ENCODE assay signal across 22 cellular contexts in genomic region chr16:88508868-88509748, GRCh38. TPM values are rescaled to one million over a fixed set of nuclear protein-coding genes. Genes with fewer than 3 reads are reported as not detected.
A peak's percentile ranks its signal among the peaks of the same experiment; 100 is the strongest.
DNase-seq lines count a peak whose midpoint lies in the region; ATAC-seq, FAIRE-seq and TF ChIP-seq lines count a peak whose summit lies in the region.
"Had no signal": no experiment of that assay in that cellular context is flagged by ENCODE, and none has a peak within 500 bp of the region (broad histone marks: within the 10 kb centered on the region; RNA-seq: fewer than 3 reads in every experiment).

No MANE protein-coding gene starts in this region.

- in situ Hi-C loops in K562 (cut with MboI) = no loop called here
- in situ Hi-C loops in transverse colon (cut with MboI; ENCODE audit: low pct_ligation_motif_present in 1 of 4, low pct_unique_long_range_greater_than_20kb in 1 of 4, low sequenced_read_pairs in 3 of 4) = no loop called here

- H3K27ac Mint-ChIP-seq in MCF 10A (ENCODE audit: low read depth, unreplicated experiment) = no peak overlapping the region
- H3K27ac Mint-ChIP-seq: activated naive CD8-positive, alpha-beta T cell treated with anti-CD3 and anti-CD28 coated beads, Interleukin-2, amount 50 U/mL, for 24 hours; activated T-helper 1 cell treated with anti-CD3 and anti-CD28 coated beads, Interleukin-12 subunit alpha, Interleukin-12 subunit beta, Interleukin-2, Interleukin-4 antibody, amounts not matched to agents 30 ng/mL and 10 ng/mL and 1 ng/mL, durations not matched to agents 14 hours and 24 hours and 36 hours; CD14-positive monocyte; natural killer cell treated with Interleukin-12 subunit alpha and Interleukin-12 subunit beta and Interleukin-15 and Interleukin-18, amount 100 ng/mL, for 72 hours; T-helper 17 cell had no signal

- H3K27me3 ChIP-seq in breast epithelium = no peaks in the 10 kb centered on the region
- H3K27me3 ChIP-seq in K562 (ENCODE audit: control insufficient read depth in 2 of 2, insufficient read depth in 2 of 2, low read length in 2 of 2) = no peaks in the 10 kb centered on the region
- no peaks in the 10 kb centered on the region for H3K27me3 ChIP-seq in left lung
- no peaks in the 10 kb centered on the region for H3K27me3 ChIP-seq in transverse colon
- H3K27me3 ChIP-seq: heart left ventricle, SJCRH30, upper lobe of left lung had no signal

- H3K4me1 ChIP-seq in breast epithelium (peaks cover 0 to 4% of the 10 kb centered on the region in 2 donors), K562 (replicated peaks in 1 of 2; ENCODE audit: control insufficient read depth in 2 of 2, insufficient read depth in 2 of 2, low read length in 2 of 2) (peaks cover 23 to 94% of the 10 kb centered on the region in 2 experiments), left lung (no peaks in the 10 kb centered on the region), transverse colon (peaks cover 2 to 20% (median 15%) of the 10 kb centered on the region in 4 donors)

- POLR2A ChIA-PET in MCF 10A (lab: Yijun Ruan, JAX) = no interaction called here
- POLR2A ChIA-PET in K562 (lab: Yijun Ruan, JAX) = interaction anchor here (0.6 to 2.4 kb wide), 6 partner anchors 11 to 742 kb away, joined by 3 to 10 read pairs (median 4); no protein-coding TSS in a partner anchor

- no peak overlapping the region for H3K4me3 Mint-ChIP-seq in MCF 10A (ENCODE audit: unreplicated experiment)
- H3K4me3 Mint-ChIP-seq: activated naive CD8-positive, alpha-beta T cell treated with anti-CD3 and anti-CD28 coated beads, Interleukin-2, amount 50 U/mL, for 24 hours; activated T-helper 1 cell treated with anti-CD3 and anti-CD28 coated beads, Interleukin-12 subunit alpha, Interleukin-12 subunit beta, Interleukin-2, Interleukin-4 antibody, amounts not matched to agents 30 ng/mL and 10 ng/mL and 1 ng/mL, durations not matched to agents 14 hours and 24 hours and 36 hours; CD14-positive monocyte; natural killer cell treated with Interleukin-12 subunit alpha and Interleukin-12 subunit beta and Interleukin-15 and Interleukin-18, amount 100 ng/mL, for 72 hours; T-helper 17 cell had no signal

- peaks cover 35% of the 10 kb centered on the region for H3K79me2 ChIP-seq in K562 (ENCODE audit: control insufficient read depth, insufficient read depth, low read length)

- TF ChIP-seq CTCF in breast epithelium (IDR thresholded peaks at IDR 0.05) (no peak), MCF 10A (IDR thresholded peaks at IDR 0.05; ENCODE audit: unreplicated experiment) (no peak), K562 (IDR thresholded peaks at IDR 0.05 in 2 of 3, conservative IDR thresholded peaks at IDR 0.05 in 1 of 3; ENCODE audit: insufficient read depth in 2 of 3, low read depth in 1 of 3, low read length in 3 of 3) (no peak), left lung (IDR thresholded peaks at IDR 0.05) (no peak), transverse colon (IDR thresholded peaks at IDR 0.05) (no peak)

- intact Hi-C loops in breast epithelium (cut with DNase I; ENCODE audit: low total_unique reads) = no loop called here
- intact Hi-C loops in MCF 10A (cut with micrococcal nuclease) = no loop called here
- intact Hi-C loops in K562 (cut with micrococcal nuclease) = no loop called here
- intact Hi-C loops in left lung (cut with DNase I) = no loop called here
- intact Hi-C loops in transverse colon (cut with DNase I; ENCODE audit: low total_unique reads) = no loop called here

- peak overlapping the region; percentile 30 to 88; a peak in 3 of 4 replicates for H3K9ac ChIP-seq in K562 (ENCODE audit: insufficient read depth in 1 of 2, low read depth in 2 of 2, low read length in 2 of 2)
- H3K9ac ChIP-seq: GM23248 had no signal

- H3K9me3 ChIP-seq in breast epithelium (no peaks in the 10 kb centered on the region), K562 (replicated peaks; ENCODE audit: control insufficient read depth, insufficient read depth, low read depth, low read length) (no peaks in the 10 kb centered on the region), left lung (no peaks in the 10 kb centered on the region), transverse colon (no peaks in the 10 kb centered on the region)
- H3K9me3 ChIP-seq: heart left ventricle, SJCRH30, upper lobe of left lung had no signal

- no peaks in the 10 kb centered on the region for H3K4me1 Mint-ChIP-seq in MCF 10A (ENCODE audit: insufficient read depth, unreplicated experiment)
- H3K4me1 Mint-ChIP-seq: activated naive CD8-positive, alpha-beta T cell treated with anti-CD3 and anti-CD28 coated beads, Interleukin-2, amount 50 U/mL, for 24 hours; CD14-positive monocyte had no signal

- no peak overlapping the region for H2AFZ ChIP-seq in K562 (ENCODE audit: low read depth, low read length)
- H2AFZ ChIP-seq: GM23248 had no signal

- DNase-seq in breast epithelium (ENCODE audit: low spot score in 2 of 2) (peak in 1 of 2 donors; percentile 77), MCF 10A (ENCODE audit: unreplicated experiment) (no peak), K562 (ENCODE audit: extremely low read depth in 1 of 4, low spot score in 3 of 4) (peak; percentile 73 to 81 (median 77)), left lung (no peak), transverse colon (peak; percentile 53), GM03348 (ENCODE audit: low spot score) (no peak)
- no peak for DNase-seq in stimulated activated naive CD4-positive, alpha-beta T cell (lab: John Stamatoyannopoulos, UW)
- DNase-seq: ACHN; activated naive CD8-positive, alpha-beta T cell treated with anti-CD3 and anti-CD28 coated beads, Interleukin-2, amount 50 U/mL, for 24 hours; DMS79; GM23248; heart left ventricle; NCI-H1694; stimulated activated CD4-positive, alpha-beta T cell treated with anti-CD3 and anti-CD28 coated beads, Interleukin-12 subunit alpha, Interleukin-12 subunit beta, amount 100 ng/mL, for 4 hours; T-helper 17 cell had no signal

- BruUV-seq in MCF 10A (replicated peaks; lab: Mats Ljungman, UMichigan) (no TSS peak), K562 (replicated peaks; lab: Mats Ljungman, UMichigan) (no TSS peak)

- TF ChIP-seq RAD21 in K562 (CRISPR knock-in tag; conservative IDR thresholded peaks at IDR 0.05 in 1 of 2, IDR thresholded peaks at IDR 0.05 in 1 of 2) = no peak

- TF ChIP-seq POLR2A in breast epithelium (IDR thresholded peaks at IDR 0.05) (no peak), K562 (conservative IDR thresholded peaks at IDR 0.05) (no peak), transverse colon (IDR thresholded peaks at IDR 0.05) (no peak)

- TF ChIP-seq EP300 in K562 (IDR thresholded peaks at IDR 0.05; ENCODE audit: low read length) (no peak; the same call in 1 of the 2 replicates), transverse colon (IDR thresholded peaks at IDR 0.05; ENCODE audit: low read depth) (no peak)

- H3K36me3 ChIP-seq in breast epithelium (no peaks in the 10 kb centered on the region), K562 (ENCODE audit: control insufficient read depth, insufficient read depth, low read length) (peaks cover 65% of the 10 kb centered on the region; the same call in 2 of the 3 replicates), left lung (no peaks in the 10 kb centered on the region), transverse colon (no peaks in the 10 kb centered on the region)
- H3K36me3 ChIP-seq: heart left ventricle, SJCRH30, upper lobe of left lung had no signal

- H3K27ac ChIP-seq in breast epithelium (peak overlapping the region; percentile 33 to 59), K562 (ENCODE audit: extremely low read depth, low read depth, low read length) (peak overlapping the region; percentile 59), left lung (no peak overlapping the region), transverse colon (peak overlapping the region in 3 of 4 donors; percentile 8 to 61 (median 43))
- H3K27ac ChIP-seq: GM23248, heart left ventricle, upper lobe of left lung had no signal

- H4K20me1 ChIP-seq in K562 (replicated peaks; ENCODE audit: control insufficient read depth, insufficient read depth, low read length) = peaks cover 7% of the 10 kb centered on the region; the same call in 1 of the 2 replicates

- no peaks in the 10 kb centered on the region for H3K27me3 Mint-ChIP-seq in MCF 10A (ENCODE audit: insufficient read depth, unreplicated experiment)
- H3K27me3 Mint-ChIP-seq: activated naive CD8-positive, alpha-beta T cell treated with anti-CD3 and anti-CD28 coated beads, Interleukin-2, amount 50 U/mL, for 24 hours; natural killer cell treated with Interleukin-12 subunit alpha and Interleukin-12 subunit beta and Interleukin-15 and Interleukin-18, amount 100 ng/mL, for 72 hours; T-helper 17 cell had no signal

- CTCF ChIA-PET in MCF 10A (lab: Yijun Ruan, JAX) = interaction anchor here (0.7 kb wide), 1 partner anchor 37 kb away, joined by 3 read pairs; no protein-coding TSS in a partner anchor
- CTCF ChIA-PET in K562 (lab: Yijun Ruan, JAX; ENCODE audit: low intra/inter-chr PET ratio) = no interaction called here

- WGBS in K562 (ENCODE audit: insufficient coverage, low coverage, missing lambda C conversion rate) = 20% methylated on average over 40 of the region's 41 CpGs
- 40 to 54% methylated on average over 1 to 41 of the region's 41 CpGs for WGBS in transverse colon (ENCODE audit: low coverage in 1 of 2), 2 donors

- peak overlapping the region; percentile 50 for H3K4me2 ChIP-seq in K562 (ENCODE audit: insufficient read depth, low read length)

- peak overlapping the region in 1 of 3 donors; percentile 30 for H3K4me3 ChIP-seq in breast epithelium
- H3K4me3 ChIP-seq in K562 = no peak overlapping the region
- no peak overlapping the region for H3K4me3 ChIP-seq in left lung
- H3K4me3 ChIP-seq in transverse colon = peak overlapping the region in 1 of 4 donors; percentile 20
- H3K4me3 ChIP-seq: GM23248, heart left ventricle, SJCRH30, upper lobe of left lung had no signal

- H3K9me1 ChIP-seq in K562 (ENCODE audit: control insufficient read depth, insufficient read depth, low read length) = peaks cover 6% of the 10 kb centered on the region

- H3K36me3 Mint-ChIP-seq in MCF 10A (ENCODE audit: insufficient read depth, unreplicated experiment) = peaks cover 6% of the 10 kb centered on the region
- H3K36me3 Mint-ChIP-seq: CD14-positive monocyte; natural killer cell treated with Interleukin-12 subunit alpha and Interleukin-12 subunit beta and Interleukin-15 and Interleukin-18, amount 100 ng/mL, for 72 hours had no signal

- H3K9me3 Mint-ChIP-seq in MCF 10A (ENCODE audit: unreplicated experiment) = no peaks in the 10 kb centered on the region
- H3K9me3 Mint-ChIP-seq: activated naive CD8-positive, alpha-beta T cell treated with anti-CD3 and anti-CD28 coated beads, Interleukin-2, amount 50 U/mL, for 24 hours; activated T-helper 1 cell treated with anti-CD3 and anti-CD28 coated beads, Interleukin-12 subunit alpha, Interleukin-12 subunit beta, Interleukin-2, Interleukin-4 antibody, amounts not matched to agents 30 ng/mL and 10 ng/mL and 1 ng/mL, durations not matched to agents 14 hours and 24 hours and 36 hours; CD14-positive monocyte; natural killer cell treated with Interleukin-12 subunit alpha and Interleukin-12 subunit beta and Interleukin-15 and Interleukin-18, amount 100 ng/mL, for 72 hours had no signal

- peak; percentile 90 for FAIRE-seq in K562 (lab: Jason Lieb, UNC)

- peak; percentile 74 for ATAC-seq in K562
- ATAC-seq in left lung = peak; percentile 28
- no peak for ATAC-seq in HG03280 (IDR thresholded peaks at IDR 0.05; ENCODE audit: unreplicated experiment)
- ATAC-seq: activated CD4-positive, CD25-positive, alpha-beta regulatory T cell treated with anti-CD3 and anti-CD28 coated beads, Interleukin-2, amount 50 U/mL, for 24 hours; activated naive CD8-positive, alpha-beta T cell treated with anti-CD3 and anti-CD28 coated beads, Interleukin-2, amount 50 U/mL, for 24 hours; natural killer cell treated with Interleukin-12 subunit alpha and Interleukin-12 subunit beta and Interleukin-15 and Interleukin-18, amount 100 ng/mL, for 72 hours; T-helper 17 cell had no signal

RNA-seq across cellular contexts. Expression of gene ZFPM1, which starts 56.0 kb away (rescaled TPM):
- total RNA-seq in breast epithelium (1 to 10 TPM in 2 of 3 donors, under 1 TPM in 1; 0.32 to 2.9 (median 2.3) TPM), MCF 10A (2022) (5.0 and 6.2 TPM in 2 replicates), K562 (2014; rRNA removed) (4.5 and 8.7 TPM in 2 replicates), K562 (2014; rRNA removed; fragmentation: Illumina TruSeq; extraction: Trizol) (0.26 and 0.47 TPM in 2 replicates), K562 (2015; rRNA removed; fragmentation: Illumina TruSeq; extraction: Trizol) (3.2 and 4.5 TPM in 2 replicates), K562 (2021) (32.7 and 35.9 TPM in 2 replicates), left lung (1 to 10 TPM; 6.2 to 7.0 TPM), transverse colon (1 to 10 TPM; 1.2 to 4.6 (median 3.1) TPM)
- 14.4 and 38.8 TPM in 2 replicates for total RNA-seq in K562 (2011; cell fraction: chromatin; rRNA removed; ENCODE audit: low replicate concordance)
- 25.3 and 27.9 TPM in 2 replicates for total RNA-seq in K562 (2011; cell fraction: nucleolus; rRNA removed)
- 16.8 and 18.9 TPM in 2 replicates for total RNA-seq in K562 (2011; cell fraction: nucleoplasm; rRNA removed)
- polyA plus RNA-seq in K562 (2011; rRNA removed) (0.88 and 1.4 TPM in 2 replicates), K562 (2014; fragmentation: Illumina TruSeq; extraction: Trizol) (1.2 and 5.1 TPM in 2 replicates), K562 (2014; fragmentation: Nextera tagmentation; extraction: Ambion mirVana) (under 1 TPM; 0.03 to 0.11 TPM), K562 (2014; rRNA removed) (4.7 and 5.5 TPM in 2 replicates)
- polyA plus RNA-seq in K562 (2011; cell fraction: cytosol; rRNA removed) = 0.81 and 4.8 TPM in 2 replicates
- 3.4 and 13.6 TPM in 2 replicates for polyA plus RNA-seq in K562 (2011; cell fraction: nucleus; rRNA removed)
- polyA plus RNA-seq in K562 (2012) = 7.9 and 12.2 TPM in 2 replicates
- 0.30 and 1.1 TPM in 2 replicates for polyA minus RNA-seq in K562 (2011; rRNA and poly(A)+ RNA removed)
- 12.3 and 14.7 TPM in 2 replicates for polyA minus RNA-seq in K562 (2011; cell fraction: cytosol; rRNA and poly(A)+ RNA removed)
- 7.7 and 10.1 TPM in 2 replicates for polyA minus RNA-seq in K562 (2011; cell fraction: nucleus; rRNA and poly(A)+ RNA removed)

Comparison
In these comparisons a context has a peak if more than half of its experiments do, and no peak if none do; other contexts are left out.
1. DNase-seq: peak in K562 (4 of 4) and transverse colon (single experiment); none in MCF 10A (single experiment), left lung (0 of 2), GM03348 (single experiment) and stimulated activated naive CD4-positive, alpha-beta T cell (0 of 6).
2. H3K27ac ChIP-seq: peak in breast epithelium (2 of 2), K562 (single experiment) and transverse colon (3 of 4); none in left lung (0 of 2).